Comparison of ENCODE assay signal across 8 cellular contexts in the genomic region with DNA sequence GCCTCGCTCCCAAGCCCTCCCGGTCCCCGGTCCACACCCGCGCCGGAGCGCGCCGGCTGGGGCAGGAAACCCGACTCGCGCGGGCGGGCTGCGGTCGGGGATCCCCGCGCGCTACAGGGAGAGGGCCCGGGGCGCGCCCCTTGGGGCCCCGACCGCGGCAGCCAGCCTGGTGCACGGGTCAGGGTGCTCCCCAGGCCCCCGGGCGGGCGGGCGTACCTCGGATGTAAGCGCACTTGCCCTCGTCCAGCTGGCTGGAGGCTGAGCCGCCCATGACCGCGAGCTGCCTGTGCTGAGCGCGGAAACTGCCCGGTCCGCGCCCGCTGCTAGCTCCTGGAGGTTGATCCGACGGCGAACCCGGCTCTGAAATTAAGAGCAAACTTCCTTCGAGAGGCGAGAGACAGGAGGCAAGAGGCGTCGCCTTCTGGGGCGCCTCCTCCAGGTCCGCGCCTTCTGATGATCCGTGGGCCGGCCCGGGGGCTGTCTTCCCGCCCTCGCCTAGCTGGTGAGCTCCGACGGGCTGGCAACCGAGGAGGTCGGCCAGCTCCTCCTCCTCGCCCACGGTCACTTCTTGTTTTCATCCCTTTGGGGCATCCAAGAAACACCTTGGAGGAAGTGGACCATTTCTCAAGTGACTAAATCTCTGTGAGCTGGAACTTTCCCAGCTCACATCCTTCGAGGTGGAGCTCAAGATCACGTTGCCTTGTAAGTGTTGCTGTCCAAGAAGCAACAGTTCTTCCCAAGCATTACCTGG. TPM values are rescaled to one million over a fixed set of nuclear protein-coding genes. Genes with fewer than 3 reads are reported as not detected.
DNase-seq lines count a peak whose midpoint lies in the region; ATAC-seq and TF ChIP-seq lines count a peak whose summit lies in the region.

A gene with protein sequence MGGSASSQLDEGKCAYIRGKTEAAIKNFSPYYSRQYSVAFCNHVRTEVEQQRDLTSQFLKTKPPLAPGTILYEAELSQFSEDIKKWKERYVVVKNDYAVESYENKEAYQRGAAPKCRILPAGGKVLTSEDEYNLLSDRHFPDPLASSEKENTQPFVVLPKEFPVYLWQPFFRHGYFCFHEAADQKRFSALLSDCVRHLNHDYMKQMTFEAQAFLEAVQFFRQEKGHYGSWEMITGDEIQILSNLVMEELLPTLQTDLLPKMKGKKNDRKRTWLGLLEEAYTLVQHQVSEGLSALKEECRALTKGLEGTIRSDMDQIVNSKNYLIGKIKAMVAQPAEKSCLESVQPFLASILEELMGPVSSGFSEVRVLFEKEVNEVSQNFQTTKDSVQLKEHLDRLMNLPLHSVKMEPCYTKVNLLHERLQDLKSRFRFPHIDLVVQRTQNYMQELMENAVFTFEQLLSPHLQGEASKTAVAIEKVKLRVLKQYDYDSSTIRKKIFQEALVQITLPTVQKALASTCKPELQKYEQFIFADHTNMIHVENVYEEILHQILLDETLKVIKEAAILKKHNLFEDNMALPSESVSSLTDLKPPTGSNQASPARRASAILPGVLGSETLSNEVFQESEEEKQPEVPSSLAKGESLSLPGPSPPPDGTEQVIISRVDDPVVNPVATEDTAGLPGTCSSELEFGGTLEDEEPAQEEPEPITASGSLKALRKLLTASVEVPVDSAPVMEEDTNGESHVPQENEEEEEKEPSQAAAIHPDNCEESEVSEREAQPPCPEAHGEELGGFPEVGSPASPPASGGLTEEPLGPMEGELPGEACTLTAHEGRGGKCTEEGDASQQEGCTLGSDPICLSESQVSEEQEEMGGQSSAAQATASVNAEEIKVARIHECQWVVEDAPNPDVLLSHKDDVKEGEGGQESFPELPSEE (minus strand): TSS at position 423 of the 751 bp plus-strand sequence. CDS start 152 bp downstream, at position 271.

- H3K79me2 ChIP-seq in OCI-LY1 (ENCODE audit: insufficient read depth, low read length), result no peaks in the 10 kb centered on the region

- H3K4me3 ChIP-seq in BJ (ENCODE audit: low read depth, low read length) (peak within 1 kb of the TSS; percentile 66), OCI-LY1 (ENCODE audit: low read depth, low read length, poor library complexity, severe bottlenecking) (peak within 1 kb of the TSS; percentile 33), fibroblast of the aortic adventitia (ENCODE audit: low read depth, low read length) (peak within 1 kb of the TSS; percentile 68), neuron (ENCODE audit: low read length) (peak within 1 kb of the TSS; percentile 46)

- peak within 1 kb of the TSS; percentile 70 for H3K4me2 ChIP-seq in OCI-LY1 (ENCODE audit: low read length)

- H3K27ac Mint-ChIP-seq in activated T-cell treated with anti-CD3 and anti-CD28 coated beads, Interleukin-2, amount 50 U/mL, for 24 hours, result peak within 1 kb of the TSS; percentile 96

- no peak within 1 kb of the TSS; the same call in 1 of the 2 replicates for H3K9ac ChIP-seq in OCI-LY1 (ENCODE audit: low read length)

- H3K4me1 ChIP-seq in OCI-LY1 (ENCODE audit: insufficient read depth, low read length, severe bottlenecking) (peaks cover 6% of the 10 kb centered on the region), neuron (ENCODE audit: insufficient read depth, low read length) (no peaks in the 10 kb centered on the region)

- DNase-seq in BJ (ENCODE audit: low read depth), result no peak
- DNase-seq in activated T-cell treated with anti-CD3 and anti-CD28 coated beads, Interleukin-2, amount 50 U/mL, for 24 hours, result peak; percentile 82
- DNase-seq in fibroblast of the aortic adventitia (ENCODE audit: low read depth), result peak; percentile 66

- ATAC-seq in HG03135 (IDR thresholded peaks at IDR 0.05; ENCODE audit: unreplicated experiment), result peak; percentile 64

- H3K9me3 ChIP-seq in OCI-LY1 (ENCODE audit: low read length), result no peaks in the 10 kb centered on the region
- no peaks in the 10 kb centered on the region for H3K9me3 ChIP-seq in neuron (ENCODE audit: low read length)

- no peaks in the 10 kb centered on the region for H3F3A ChIP-seq in OCI-LY1 (ENCODE audit: insufficient read depth, low read length)

- no peaks in the 10 kb centered on the region for H3K9me2 ChIP-seq in OCI-LY1 (ENCODE audit: low read depth, low read length)

- TF ChIP-seq CTCF in BJ (IDR thresholded peaks at IDR 0.05; ENCODE audit: insufficient read depth, low read depth, low read length) (no peak), OCI-LY1 (IDR thresholded peaks at IDR 0.05; ENCODE audit: low read length) (no peak), fibroblast of the aortic adventitia (IDR thresholded peaks at IDR 0.05; ENCODE audit: insufficient read depth, low read length) (no peak), subcutaneous adipose tissue (IDR thresholded peaks at IDR 0.05; ENCODE audit: low read depth) (no peak)

- no peaks in the 10 kb centered on the region for H3K36me3 ChIP-seq in BJ (ENCODE audit: control insufficient read depth, insufficient read depth, low read length)
- no peaks in the 10 kb centered on the region for H3K36me3 ChIP-seq in OCI-LY1 (ENCODE audit: insufficient read depth, low read length)
- no peaks in the 10 kb centered on the region for H3K36me3 ChIP-seq in neuron (ENCODE audit: insufficient read depth, low read length)

- CTCF ChIA-PET in BJ (lab: Yijun Ruan, JAX), result interaction anchor here (0.6 to 19.3 kb wide), 8 partner anchors 8 to 196 kb away, joined by 3 to 300 read pairs (median 5); no protein-coding TSS in a partner anchor

- H4K20me1 ChIP-seq in OCI-LY1 (ENCODE audit: insufficient read depth, low read length), result no peaks in the 10 kb centered on the region

- H3K36me3 Mint-ChIP-seq in activated T-cell treated with anti-CD3 and anti-CD28 coated beads, Interleukin-2, amount 50 U/mL, for 24 hours (ENCODE audit: low read depth), result peaks cover 6% of the 10 kb centered on the region

- no peak within 1 kb of the TSS for H3K27ac ChIP-seq in OCI-LY1 (ENCODE audit: low read depth, low read length, poor library complexity, severe bottlenecking)

- TF ChIP-seq POLR2A in GM18951 (IDR thresholded peaks at IDR 0.05; ENCODE audit: extremely low read depth, insufficient read depth, insufficient read length), result peak; percentile 64

- in situ Hi-C loops in GM18951 (cut with MboI; ENCODE audit: low sequenced_read_pairs, unreplicated experiment), result no loop called here

- no peaks in the 10 kb centered on the region for H3K9me3 Mint-ChIP-seq in activated T-cell treated with anti-CD3 and anti-CD28 coated beads, Interleukin-2, amount 50 U/mL, for 24 hours

- POLR2A ChIA-PET in BJ (lab: Charles Lee), result interaction anchor here (0.5 to 0.6 kb wide), 2 partner anchors 17 to 166 kb away, joined by 3 to 8 read pairs; no protein-coding TSS in a partner anchor

- H2AFZ ChIP-seq in OCI-LY1 (ENCODE audit: low read length), result no peak within 1 kb of the TSS
- H2AFZ ChIP-seq in neuron (ENCODE audit: low read depth, low read length), result peak within 1 kb of the TSS; percentile 88

- H3K4me3 Mint-ChIP-seq in activated T-cell treated with anti-CD3 and anti-CD28 coated beads, Interleukin-2, amount 50 U/mL, for 24 hours, result peak within 1 kb of the TSS; percentile 86

- no peaks in the 10 kb centered on the region for H3K27me3 ChIP-seq in BJ (ENCODE audit: control insufficient read depth, insufficient read depth, low read length)
- H3K27me3 ChIP-seq in OCI-LY1 (ENCODE audit: insufficient read depth, low read length), result no peaks in the 10 kb centered on the region; the same call in 1 of the 2 replicates
- H3K27me3 ChIP-seq in neuron (ENCODE audit: insufficient read depth, low read length), result peaks cover 56% of the 10 kb centered on the region

- peaks cover 24% of the 10 kb centered on the region for H3K27me3 Mint-ChIP-seq in activated T-cell treated with anti-CD3 and anti-CD28 coated beads, Interleukin-2, amount 50 U/mL, for 24 hours

- peaks cover 53% of the 10 kb centered on the region for H3K4me1 Mint-ChIP-seq in activated T-cell treated with anti-CD3 and anti-CD28 coated beads, Interleukin-2, amount 50 U/mL, for 24 hours (ENCODE audit: low read depth)

RNA-seq across cellular contexts. Expression of the gene that starts here (rescaled TPM):
- 28.2 and 39.4 TPM in 2 replicates for polyA plus RNA-seq in BJ (2011; rRNA removed)
- polyA minus RNA-seq in BJ (2011; rRNA and poly(A)+ RNA removed), result 30.0 and 36.5 TPM in 2 replicates
- total RNA-seq in fibroblast of the aortic adventitia (ENCODE audit: low replicate concordance), result 121 and 131 TPM in 2 replicates
- total RNA-seq in subcutaneous adipose tissue, result 10 to 100 TPM; 12.1 to 22.1 (median 15.2) TPM
